8 cellular contexts compared by ENCODE assay signal in the genomic region with DNA sequence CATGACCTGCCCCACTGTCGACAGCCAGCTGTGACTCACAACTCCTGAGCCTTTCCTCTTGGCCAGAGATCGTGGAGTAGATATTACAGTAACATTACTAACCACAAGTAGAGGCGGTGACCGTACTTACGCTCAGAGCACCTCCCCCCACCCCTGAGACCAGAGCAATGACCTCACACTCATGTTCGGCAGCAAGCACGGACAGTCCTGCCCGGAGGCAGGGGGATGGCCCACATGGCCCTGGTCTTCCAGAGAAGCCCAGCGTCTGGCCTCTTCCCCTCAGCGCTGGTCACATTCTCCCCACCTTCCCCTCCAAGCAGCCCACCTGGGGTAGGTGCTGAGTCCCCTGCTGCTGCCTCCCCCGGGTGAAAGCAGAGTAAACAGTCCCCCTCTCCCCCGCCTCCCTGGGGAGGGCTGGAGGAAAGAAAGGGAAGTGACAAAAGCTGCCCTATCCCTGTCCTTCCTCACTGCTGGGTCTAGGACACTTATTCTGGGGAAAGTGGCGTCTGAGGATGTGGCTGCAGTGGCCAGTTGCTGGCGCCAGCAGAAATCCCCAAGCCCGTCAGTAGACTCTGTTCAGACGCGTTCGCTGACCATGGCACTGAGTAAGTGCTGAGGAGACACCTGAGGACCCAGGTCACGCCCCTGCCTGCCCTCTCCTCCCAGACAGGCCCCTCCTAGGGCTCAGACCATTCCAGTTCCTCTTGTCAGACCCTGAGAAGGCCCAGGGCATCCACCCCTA.
DNase-seq lines count a peak whose midpoint lies in the region; FAIRE-seq and TF ChIP-seq lines count a peak whose summit lies in the region.

No MANE protein-coding gene starts in this region.

- peak; percentile 61 for FAIRE-seq in urothelium cell line (lab: Jason Lieb, UNC)

- no peak overlapping the region for H3K4me3 ChIP-seq in OCI-LY7 (ENCODE audit: low read depth, low read length, poor library complexity, severe bottlenecking)

- H3K27ac Mint-ChIP-seq in chondrocyte (ENCODE audit: unreplicated experiment) = peak overlapping the region; percentile 92

- no peak overlapping the region for H3K4me3 Mint-ChIP-seq in chondrocyte (ENCODE audit: unreplicated experiment)

- H3K9me2 ChIP-seq in OCI-LY7 (ENCODE audit: insufficient read depth, low read length) = no peaks in the 10 kb centered on the region

- H2AFZ ChIP-seq in OCI-LY7 (ENCODE audit: low read length) = no peak overlapping the region

- H3K36me3 Mint-ChIP-seq in chondrocyte (ENCODE audit: low read depth) = peaks cover 2% of the 10 kb centered on the region

- peaks cover 59% of the 10 kb centered on the region for H3K4me1 Mint-ChIP-seq in chondrocyte (ENCODE audit: low read depth)

- no peak overlapping the region for H3K4me2 ChIP-seq in OCI-LY7 (ENCODE audit: low read length)

- CTCF ChIA-PET in OCI-LY7 (lab: Charles Lee; ENCODE audit: unreplicated experiment) = no interaction called here

- peaks cover 5% of the 10 kb centered on the region for H3K9me3 Mint-ChIP-seq in chondrocyte (ENCODE audit: low read depth)

- H3K36me3 ChIP-seq in OCI-LY7 (ENCODE audit: insufficient read depth, low read length) = no peaks in the 10 kb centered on the region

- intact Hi-C loops in OCI-LY7 (cut with micrococcal nuclease; ENCODE audit: unreplicated experiment) = no loop called here

- BruUV-seq in OCI-LY7 (replicated peaks; lab: Mats Ljungman, UMichigan) = no TSS peak

- POLR2A ChIA-PET in OCI-LY7 (lab: Charles Lee) = no interaction called here

- DNase-seq in stimulated activated CD4-positive, alpha-beta T cell treated with anti-CD3 and anti-CD28 coated beads, Interleukin-15, amount 100 ng/mL, for 24 hours = peak; percentile 34
- DNase-seq in stimulated activated CD4-positive, alpha-beta T cell treated with anti-CD3 and anti-CD28 coated beads, Interleukin-4, amount 100 ng/mL, for 1 hour = no peak
- DNase-seq in HK-2 (ENCODE audit: unreplicated experiment) (peak; percentile 91), chondrocyte (ENCODE audit: low spot score) (no peak), lung microvascular endothelial cell (ENCODE audit: low read depth in 2 of 2) (peak; percentile 86 to 100), urothelium cell line (ENCODE audit: low spot score) (peak; percentile 94), OCI-LY7 (ENCODE audit: low spot score) (no peak)
- DNase-seq in stimulated activated CD4-positive, alpha-beta T cell treated with anti-CD3 and anti-CD28 coated beads, Interleukin-12 subunit alpha, Interleukin-12 subunit beta, amount 100 ng/mL, for 4 hours = no peak

- H3K27me3 Mint-ChIP-seq in chondrocyte (ENCODE audit: low read depth) = no peaks in the 10 kb centered on the region

- H3K9me3 ChIP-seq in OCI-LY7 (ENCODE audit: low read length) = no peaks in the 10 kb centered on the region

- no peak overlapping the region for H3K27ac ChIP-seq in OCI-LY7 (ENCODE audit: low read depth, low read length, poor library complexity, severe bottlenecking)

- no peaks in the 10 kb centered on the region for H4K20me1 ChIP-seq in OCI-LY7 (ENCODE audit: insufficient read depth, low read length)

- no peaks in the 10 kb centered on the region for H3K79me2 ChIP-seq in OCI-LY7 (ENCODE audit: insufficient read depth, low read depth, low read length)

- TF ChIP-seq CTCF in chondrocyte (IDR thresholded peaks at IDR 0.05) (no peak), OCI-LY7 (conservative IDR thresholded peaks at IDR 0.05; ENCODE audit: low read length) (no peak)

- H3K4me1 ChIP-seq in OCI-LY7 (ENCODE audit: insufficient read depth, low read length, poor library complexity, severe bottlenecking) = no peaks in the 10 kb centered on the region

Comparison
In these comparisons a context has a peak if more than half of its experiments do, and no peak if none do; other contexts are left out.
1. DNase-seq: peak in stimulated activated CD4-positive, alpha-beta T cell treated with anti-CD3 and anti-CD28 coated beads, Interleukin-15, amount 100 ng/mL, for 24 hours (single experiment), HK-2 (single experiment), lung microvascular endothelial cell (2 of 2) and urothelium cell line (single experiment); none in stimulated activated CD4-positive, alpha-beta T cell treated with anti-CD3 and anti-CD28 coated beads, Interleukin-4, amount 100 ng/mL, for 1 hour (single experiment), chondrocyte (single experiment), OCI-LY7 (single experiment) and stimulated activated CD4-positive, alpha-beta T cell treated with anti-CD3 and anti-CD28 coated beads, Interleukin-12 subunit alpha, Interleukin-12 subunit beta, amount 100 ng/mL, for 4 hours (single experiment).